In the genomic region with DNA sequence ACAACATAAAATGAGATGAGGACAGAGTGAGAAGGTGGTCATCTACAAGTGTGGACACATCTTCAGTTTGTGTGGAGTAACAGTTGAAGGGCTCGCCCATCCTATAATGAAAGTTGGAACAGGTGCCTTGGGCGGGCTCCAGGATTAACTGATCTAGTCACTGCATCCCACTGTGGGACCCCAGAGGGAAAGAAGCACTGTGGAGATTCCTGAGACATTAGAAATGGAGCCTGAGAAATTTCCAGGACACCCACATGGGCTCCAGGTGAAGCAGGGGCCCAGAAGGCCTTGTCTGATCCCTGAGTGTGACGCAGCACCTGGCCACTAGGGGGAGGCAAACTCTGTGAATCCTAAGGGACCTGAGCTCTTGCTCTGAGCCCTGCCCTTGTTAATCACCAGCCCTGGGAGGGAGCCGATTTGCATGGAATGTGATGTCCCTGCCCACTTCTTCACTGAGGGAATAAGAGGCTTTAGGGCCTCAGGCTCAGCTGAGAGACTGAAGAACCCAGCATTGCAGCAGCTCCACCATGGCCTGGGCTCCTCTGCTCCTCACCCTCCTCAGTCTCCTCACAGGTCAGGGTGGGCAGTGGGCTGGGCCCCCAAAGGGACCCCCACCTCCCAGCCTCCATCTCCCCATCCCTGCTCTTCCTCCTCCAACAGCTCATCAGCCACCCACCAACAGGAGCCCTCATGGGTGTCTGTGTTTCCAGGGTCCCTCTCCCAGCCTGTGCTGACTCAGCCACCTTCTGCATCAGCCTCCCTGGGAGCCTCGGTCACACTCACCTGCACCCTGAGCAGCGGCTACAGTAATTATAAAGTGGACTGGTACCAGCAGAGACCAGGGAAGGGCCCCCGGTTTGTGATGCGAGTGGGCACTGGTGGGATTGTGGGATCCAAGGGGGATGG, we compare ENCODE assay signal across 8 cellular contexts.
DNase-seq lines count a peak whose midpoint lies in the region; ATAC-seq and TF ChIP-seq lines count a peak whose summit lies in the region.

No MANE protein-coding gene starts in this region.

- H3K36me3 ChIP-seq in DOHH2 (ENCODE audit: control insufficient read depth, low read length) = no peaks in the 10 kb centered on the region
- H3K36me3 ChIP-seq in MG63 = no peaks in the 10 kb centered on the region
- no peaks in the 10 kb centered on the region for H3K36me3 ChIP-seq in body of pancreas (replicated peaks in 1 of 2; ENCODE audit: insufficient read depth in 1 of 2, low read depth in 2 of 2)

- H3K27me3 ChIP-seq in DOHH2 (ENCODE audit: control insufficient read depth, low read length) (no peaks in the 10 kb centered on the region), MG63 (peaks cover 21% of the 10 kb centered on the region; the same call in 1 of the 2 replicates), body of pancreas (no peaks in the 10 kb centered on the region)

- no peaks in the 10 kb centered on the region for H3K79me2 ChIP-seq in DOHH2 (ENCODE audit: control insufficient read depth, low read length)

- intact Hi-C loops in body of pancreas (cut with DNase I) = no loop called here

- no peaks in the 10 kb centered on the region for H4K20me1 ChIP-seq in DOHH2 (ENCODE audit: control insufficient read depth, insufficient read depth, low read depth, low read length)

- no peaks in the 10 kb centered on the region for H3K9me3 ChIP-seq in DOHH2 (ENCODE audit: control insufficient read depth, insufficient read depth, low read length)
- no peaks in the 10 kb centered on the region for H3K9me3 ChIP-seq in MG63
- no peaks in the 10 kb centered on the region for H3K9me3 ChIP-seq in body of pancreas

- peaks cover 36% of the 10 kb centered on the region for H3K4me1 ChIP-seq in DOHH2 (ENCODE audit: control insufficient read depth, low read length)
- H3K4me1 ChIP-seq in body of pancreas = peaks cover 15% of the 10 kb centered on the region

- TF ChIP-seq CTCF in DOHH2 (IDR thresholded peaks at IDR 0.05; ENCODE audit: low read depth, low read length, poor library complexity, severe bottlenecking) = peak; percentile 95
- peak; percentile 72 to 90 (median 80) for TF ChIP-seq CTCF in body of pancreas (IDR thresholded peaks at IDR 0.05)

- no peak for TF ChIP-seq POLR2A in body of pancreas (IDR thresholded peaks at IDR 0.05)

- peak overlapping the region; percentile 65 for H3K4me2 ChIP-seq in DOHH2 (ENCODE audit: low read length)

- H3K4me3 ChIP-seq in DOHH2 (ENCODE audit: low read length) (peak overlapping the region; percentile 58), MG63 (no peak overlapping the region), body of pancreas (no peak overlapping the region)

- 0 out of 2 replicates have a peak, but pooled peaks cover 4% of the 10 kb centered on the region for H3F3A ChIP-seq in DOHH2 (ENCODE audit: control insufficient read depth, insufficient read depth)

- ATAC-seq in body of pancreas (peak; percentile 92), HG02884 (IDR thresholded peaks at IDR 0.05; ENCODE audit: unreplicated experiment) (no peak)

- H3K27ac ChIP-seq in DOHH2 (ENCODE audit: low read depth, low read length) (peak overlapping the region; percentile 54), body of pancreas (no peak overlapping the region)

- no peaks in the 10 kb centered on the region for H3K9me2 ChIP-seq in DOHH2 (replicated peaks; ENCODE audit: control insufficient read depth, low read length)

- DNase-seq in MG63 (peak; percentile 25), T-helper 9 cell (peak; percentile 57), body of pancreas (peak; percentile 82 to 90 (median 84)), kidney glomerular epithelial cell (lab: John Stamatoyannopoulos, UW) (peak; percentile 50), MV-4-11 (lab: John Stamatoyannopoulos, UW) (no peak)
- DNase-seq in stimulated activated CD8-positive, alpha-beta memory T cell treated with anti-CD3 and anti-CD28 coated beads, Interleukin-15, amount 100 ng/mL, for 1 hour (ENCODE audit: low read depth) = peak; percentile 61

- 58 to 59% methylated on average over 7 to 8 of the region's 8 CpGs for WGBS in body of pancreas, 2 donors
